ENCODE assay signal across 8 cellular contexts in genomic region chr6:37173573-37174195, GRCh38. TPM values are rescaled to one million over a fixed set of nuclear protein-coding genes. Genes with fewer than 3 reads are reported as not detected.
A peak's percentile ranks its signal among the peaks of the same experiment; 100 is the strongest.
DNase-seq lines count a peak whose midpoint lies in the region; TF ChIP-seq lines count a peak whose summit lies in the region.
"Had no signal": no experiment of that assay in that cellular context is flagged by ENCODE, and none has a peak within 500 bp of the region (broad histone marks: within the 10 kb centered on the region; RNA-seq: fewer than 3 reads in every experiment).

No MANE protein-coding gene starts in this region.

- H4K20me1 ChIP-seq in hepatocyte (ENCODE audit: insufficient read depth, poor library complexity, severe bottlenecking) = peaks cover 26% of the 10 kb centered on the region

- WGBS in hepatocyte (ENCODE audit: low lambda C conversion rate, missing lambda C conversion rate) = 84% methylated on average over 8 of the region's 8 CpGs

- H3K36me3 ChIP-seq in hepatocyte (replicated peaks; ENCODE audit: insufficient read depth, low read depth) = peaks cover 4% of the 10 kb centered on the region

- peaks cover 70% of the 10 kb centered on the region for H3K4me1 Mint-ChIP-seq in stimulated activated naive CD8-positive, alpha-beta T cell treated with anti-CD3 and anti-CD28 coated beads, Interleukin-15, Interleukin-2, amounts not matched to agents 100 ng/mL and 50 ng/mL, for 24 hours (ENCODE audit: low read depth)

- peaks cover 59% of the 10 kb centered on the region for H3K36me3 Mint-ChIP-seq in stimulated activated naive CD8-positive, alpha-beta T cell treated with anti-CD3 and anti-CD28 coated beads, Interleukin-15, Interleukin-2, amounts not matched to agents 100 ng/mL and 50 ng/mL, for 24 hours (ENCODE audit: low read depth)

- no peak overlapping the region for H3K4me3 ChIP-seq in hepatocyte

- H3K4me3 Mint-ChIP-seq in stimulated activated naive CD8-positive, alpha-beta T cell treated with anti-CD3 and anti-CD28 coated beads, Interleukin-15, Interleukin-2, amounts not matched to agents 100 ng/mL and 50 ng/mL, for 24 hours = peak overlapping the region; percentile 94

- H3K27ac Mint-ChIP-seq in stimulated activated naive CD8-positive, alpha-beta T cell treated with anti-CD3 and anti-CD28 coated beads, Interleukin-15, Interleukin-2, amounts not matched to agents 100 ng/mL and 50 ng/mL, for 24 hours = peak overlapping the region; percentile 92

- peaks cover 4% of the 10 kb centered on the region for H3K4me1 ChIP-seq in hepatocyte (ENCODE audit: insufficient read depth)

- peaks cover 29% of the 10 kb centered on the region for H3K79me2 ChIP-seq in hepatocyte

- DNase-seq in OCI-M1 (lab: John Stamatoyannopoulos, UW) (peak; percentile 87), hepatocyte (ENCODE audit: low spot score) (no peak), NCI-H128 (lab: John Stamatoyannopoulos, UW; ENCODE audit: unreplicated experiment) (no peak), foreskin melanocyte (no peak)
- peak; percentile 50 for DNase-seq in activated T-cell treated with anti-CD3 and anti-CD28 coated beads, Interleukin-2, amount 50 U/mL, for 1 hour
- no peak for DNase-seq in effector CD8-positive, alpha-beta T cell (lab: John Stamatoyannopoulos, UW)
- DNase-seq: NCI-H510A treated with DMSO at 0.1 percent for 48 hours had no signal

- H3K27me3 Mint-ChIP-seq in stimulated activated naive CD8-positive, alpha-beta T cell treated with anti-CD3 and anti-CD28 coated beads, Interleukin-15, Interleukin-2, amounts not matched to agents 100 ng/mL and 50 ng/mL, for 24 hours = no peaks in the 10 kb centered on the region

- H3K27ac ChIP-seq in hepatocyte = peak overlapping the region; percentile 10

- no peaks in the 10 kb centered on the region for H3K9me3 ChIP-seq in hepatocyte (ENCODE audit: low read depth)

- H2AFZ ChIP-seq in hepatocyte = no peak overlapping the region

- no peaks in the 10 kb centered on the region for H3K9me2 ChIP-seq in hepatocyte (replicated peaks; ENCODE audit: insufficient read depth)

- TF ChIP-seq CTCF in hepatocyte (IDR thresholded peaks at IDR 0.05; ENCODE audit: poor library complexity) = no peak

- H3K27me3 ChIP-seq in hepatocyte = no peaks in the 10 kb centered on the region

- peak overlapping the region; percentile 84 for H3K4me2 ChIP-seq in hepatocyte

- no peaks in the 10 kb centered on the region for H3K9me3 Mint-ChIP-seq in stimulated activated naive CD8-positive, alpha-beta T cell treated with anti-CD3 and anti-CD28 coated beads, Interleukin-15, Interleukin-2, amounts not matched to agents 100 ng/mL and 50 ng/mL, for 24 hours

RNA-seq across cellular contexts. Expression of gene PIM1, which starts 3.7 kb away (rescaled TPM):
- 71.3 and 81.0 TPM in 2 replicates for total RNA-seq in hepatocyte
- polyA plus RNA-seq in hepatocyte = 96.6 and 99.1 TPM in 2 replicates

Comparison
In these comparisons a context has a peak if more than half of its experiments do, and no peak if none do; other contexts are left out.
1. DNase-seq: peak in OCI-M1 (single experiment) and activated T-cell treated with anti-CD3 and anti-CD28 coated beads, Interleukin-2, amount 50 U/mL, for 1 hour (single experiment); none in hepatocyte (single experiment), NCI-H128 (single experiment), effector CD8-positive, alpha-beta T cell (single experiment) and foreskin melanocyte (single experiment).